17 cellular contexts compared by ENCODE assay signal in genomic region chr2:154995332-154995731, GRCh38.
"Had no signal": no experiment of that assay in that cellular context is flagged by ENCODE, and none has a peak within 500 bp of the region (broad histone marks: within the 10 kb centered on the region; RNA-seq: fewer than 3 reads in every experiment).

No MANE protein-coding gene starts in this region.

- H3K9me3 ChIP-seq: ascending aorta, esophagus muscularis mucosa, lower lobe of right lung, ovary, tibial artery had no signal

- H3K27ac ChIP-seq: ascending aorta, esophagus muscularis mucosa, lower lobe of right lung, ovary, tibial artery, WERI-Rb-1 had no signal

- H3K4me1 ChIP-seq: ascending aorta, esophagus muscularis mucosa, lower lobe of right lung, tibial artery had no signal

- H3K4me3 ChIP-seq: ascending aorta, esophagus muscularis mucosa, lower lobe of right lung, ovary, tibial artery had no signal

- H3K27me3 ChIP-seq: ascending aorta, esophagus muscularis mucosa, ovary, tibial artery had no signal

- DNase-seq: activated CD4-positive, alpha-beta T cell treated with anti-CD3 and anti-CD28 coated beads, Interleukin-2, amount 50 U/mL, for 4 hours; activated gamma-delta T cell; cerebellar nuclear complex; cortex of kidney; hippocampal formation; islet precursor cell; lower lobe of right lung; naive thymus-derived CD8-positive, alpha-beta T cell; ovary; stimulated activated CD4-positive, alpha-beta T cell treated with anti-CD3 and anti-CD28 coated beads, Interleukin-4, amount 100 ng/mL, for 4 hours; stimulated activated naive CD4-positive, alpha-beta T cell; T-helper 2 cell; tibial artery; WERI-Rb-1 had no signal

- H3K36me3 ChIP-seq: ascending aorta, esophagus muscularis mucosa, lower lobe of right lung, ovary, tibial artery, WERI-Rb-1 had no signal

- ATAC-seq: lower lobe of right lung; naive thymus-derived CD8-positive, alpha-beta T cell; sciatic nerve had no signal
